1 cellular context compared by ENCODE assay signal in the genomic region with DNA sequence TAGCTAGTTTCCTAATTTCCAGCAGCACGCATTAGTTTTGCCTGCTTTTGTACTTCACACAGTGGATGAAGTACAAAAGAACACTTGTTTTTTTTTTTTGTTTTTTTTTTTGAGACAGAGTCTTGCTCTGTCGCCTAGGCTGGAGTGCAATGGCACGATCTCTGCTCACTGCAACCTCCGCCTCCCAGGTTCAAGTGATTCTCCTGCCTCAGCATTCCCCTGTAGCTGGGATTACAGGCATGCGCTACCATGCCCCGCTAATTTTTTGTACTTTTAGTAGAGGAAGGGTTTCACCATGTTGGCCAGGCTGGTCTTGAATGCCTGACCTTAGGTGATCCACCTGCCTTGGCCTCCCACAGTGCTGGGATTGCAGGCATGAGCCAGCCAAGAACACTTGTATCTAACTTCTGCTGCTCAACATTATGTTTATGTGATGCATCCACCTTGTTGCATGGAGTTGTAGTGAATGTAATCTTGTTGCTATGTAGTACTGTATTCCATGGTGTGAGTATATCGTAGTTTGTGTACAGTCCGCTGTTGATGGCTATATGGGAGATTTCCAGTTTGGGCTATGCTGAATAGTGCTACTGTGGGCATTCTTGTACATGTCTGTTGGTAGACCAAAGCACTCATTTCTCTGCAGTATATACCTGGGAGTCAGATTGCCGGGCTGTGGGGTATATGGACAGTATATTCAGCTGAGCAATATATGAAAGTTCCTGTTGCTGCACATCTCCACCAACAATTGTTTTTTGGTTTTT.
TF ChIP-seq lines count a peak whose summit lies in the region.

No MANE protein-coding gene starts in this region.

TF ChIP-seq in HepG2, 621 proteins besides CTCF, POLR2A, EP300 and RAD21 (continues in another document):
- TF ChIP-seq KLF11 (CRISPR knock-in tag; IDR thresholded peaks at IDR 0.05), result no peak
- TF ChIP-seq THAP11 (CRISPR knock-in tag; IDR thresholded peaks at IDR 0.05), result 0 out of 2 replicates have a peak, but pooled peaks have one; percentile 11
- TF ChIP-seq SP4 (CRISPR knock-in tag; IDR thresholded peaks at IDR 0.05), result no peak
- no peak for TF ChIP-seq TGIF2 (CRISPR knock-in tag; IDR thresholded peaks at IDR 0.05)
- no peak for TF ChIP-seq KLF16 (CRISPR knock-in tag; IDR thresholded peaks at IDR 0.05)
- no peak for TF ChIP-seq ZNF891 (CRISPR knock-in tag; IDR thresholded peaks at IDR 0.05)
- TF ChIP-seq SRSF4 (IDR thresholded peaks at IDR 0.05; ENCODE audit: low read depth, low read length, poor library complexity, severe bottlenecking), result no peak
- no peak for TF ChIP-seq ZC3H13 (CRISPR knock-in tag; IDR thresholded peaks at IDR 0.05)
- TF ChIP-seq SOX13 (IDR thresholded peaks at IDR 0.05), result no peak
- peak in 1 of 2 experiments; percentile 47; a peak in 1 of 4 replicates for TF ChIP-seq SOX13 (CRISPR knock-in tag; conservative IDR thresholded peaks at IDR 0.05 in 1 of 2, IDR thresholded peaks at IDR 0.05 in 1 of 2)
- TF ChIP-seq, protein P1, sequence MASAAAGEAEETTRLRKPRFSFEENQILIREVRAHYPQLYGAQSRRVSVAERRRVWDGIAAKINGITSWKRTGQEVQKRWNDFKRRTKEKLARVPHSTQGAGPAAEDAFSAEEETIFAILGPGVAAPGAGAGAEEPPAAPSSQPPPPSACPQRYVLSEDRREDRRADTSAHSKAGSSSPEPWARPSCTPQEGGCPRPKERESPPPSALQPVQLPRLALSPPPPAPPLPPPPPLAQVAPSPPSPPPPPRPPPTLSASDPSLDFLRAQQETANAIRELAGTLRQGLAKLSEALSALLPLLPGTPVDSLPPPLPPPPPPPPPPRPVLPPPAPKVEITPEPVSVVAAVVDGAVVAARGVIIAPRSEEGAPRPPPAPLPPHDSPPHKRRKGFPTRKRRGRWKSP (CRISPR knock-in tag; IDR thresholded peaks at IDR 0.05), result no peak
- TF ChIP-seq, protein P2, sequence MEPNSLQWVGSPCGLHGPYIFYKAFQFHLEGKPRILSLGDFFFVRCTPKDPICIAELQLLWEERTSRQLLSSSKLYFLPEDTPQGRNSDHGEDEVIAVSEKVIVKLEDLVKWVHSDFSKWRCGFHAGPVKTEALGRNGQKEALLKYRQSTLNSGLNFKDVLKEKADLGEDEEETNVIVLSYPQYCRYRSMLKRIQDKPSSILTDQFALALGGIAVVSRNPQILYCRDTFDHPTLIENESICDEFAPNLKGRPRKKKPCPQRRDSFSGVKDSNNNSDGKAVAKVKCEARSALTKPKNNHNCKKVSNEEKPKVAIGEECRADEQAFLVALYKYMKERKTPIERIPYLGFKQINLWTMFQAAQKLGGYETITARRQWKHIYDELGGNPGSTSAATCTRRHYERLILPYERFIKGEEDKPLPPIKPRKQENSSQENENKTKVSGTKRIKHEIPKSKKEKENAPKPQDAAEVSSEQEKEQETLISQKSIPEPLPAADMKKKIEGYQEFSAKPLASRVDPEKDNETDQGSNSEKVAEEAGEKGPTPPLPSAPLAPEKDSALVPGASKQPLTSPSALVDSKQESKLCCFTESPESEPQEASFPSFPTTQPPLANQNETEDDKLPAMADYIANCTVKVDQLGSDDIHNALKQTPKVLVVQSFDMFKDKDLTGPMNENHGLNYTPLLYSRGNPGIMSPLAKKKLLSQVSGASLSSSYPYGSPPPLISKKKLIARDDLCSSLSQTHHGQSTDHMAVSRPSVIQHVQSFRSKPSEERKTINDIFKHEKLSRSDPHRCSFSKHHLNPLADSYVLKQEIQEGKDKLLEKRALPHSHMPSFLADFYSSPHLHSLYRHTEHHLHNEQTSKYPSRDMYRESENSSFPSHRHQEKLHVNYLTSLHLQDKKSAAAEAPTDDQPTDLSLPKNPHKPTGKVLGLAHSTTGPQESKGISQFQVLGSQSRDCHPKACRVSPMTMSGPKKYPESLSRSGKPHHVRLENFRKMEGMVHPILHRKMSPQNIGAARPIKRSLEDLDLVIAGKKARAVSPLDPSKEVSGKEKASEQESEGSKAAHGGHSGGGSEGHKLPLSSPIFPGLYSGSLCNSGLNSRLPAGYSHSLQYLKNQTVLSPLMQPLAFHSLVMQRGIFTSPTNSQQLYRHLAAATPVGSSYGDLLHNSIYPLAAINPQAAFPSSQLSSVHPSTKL (CRISPR knock-in tag; IDR thresholded peaks at IDR 0.05), result peak; percentile 36; the same call in 1 of the 2 replicates
- TF ChIP-seq, protein P3, sequence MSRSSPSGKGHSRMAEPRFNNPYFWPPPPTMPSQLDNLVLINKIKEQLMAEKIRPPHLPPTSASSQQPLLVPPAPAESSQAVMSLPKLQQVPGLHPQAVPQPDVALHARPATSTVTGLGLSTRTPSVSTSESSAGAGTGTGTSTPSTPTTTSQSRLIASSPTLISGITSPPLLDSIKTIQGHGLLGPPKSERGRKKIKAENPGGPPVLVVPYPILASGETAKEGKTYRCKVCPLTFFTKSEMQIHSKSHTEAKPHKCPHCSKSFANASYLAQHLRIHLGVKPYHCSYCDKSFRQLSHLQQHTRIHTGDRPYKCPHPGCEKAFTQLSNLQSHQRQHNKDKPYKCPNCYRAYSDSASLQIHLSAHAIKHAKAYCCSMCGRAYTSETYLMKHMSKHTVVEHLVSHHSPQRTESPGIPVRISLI (CRISPR knock-in tag; IDR thresholded peaks at IDR 0.05; ENCODE audit: borderline replicate concordance), result peak; percentile 81
- TF ChIP-seq ZNF605 (CRISPR knock-in tag; IDR thresholded peaks at IDR 0.05), result no peak
- TF ChIP-seq ZNF75D (CRISPR knock-in tag; IDR thresholded peaks at IDR 0.05; ENCODE audit: borderline replicate concordance), result no peak
- no peak for TF ChIP-seq ZFP36 (IDR thresholded peaks at IDR 0.05; ENCODE audit: borderline replicate concordance, low read depth, low read length, partially characterized antibody)
- TF ChIP-seq TMF1 (CRISPR knock-in tag; IDR thresholded peaks at IDR 0.05; ENCODE audit: low read depth), result no peak
- TF ChIP-seq SALL2 (CRISPR knock-in tag; IDR thresholded peaks at IDR 0.05), result no peak
- no peak for TF ChIP-seq TAF1 (CRISPR knock-in tag; IDR thresholded peaks at IDR 0.05)
- TF ChIP-seq NFYB (CRISPR knock-in tag; IDR thresholded peaks at IDR 0.05), result no peak
- TF ChIP-seq ZBTB38 (CRISPR knock-in tag; IDR thresholded peaks at IDR 0.05), result peak; percentile 73
- TF ChIP-seq, protein P4, sequence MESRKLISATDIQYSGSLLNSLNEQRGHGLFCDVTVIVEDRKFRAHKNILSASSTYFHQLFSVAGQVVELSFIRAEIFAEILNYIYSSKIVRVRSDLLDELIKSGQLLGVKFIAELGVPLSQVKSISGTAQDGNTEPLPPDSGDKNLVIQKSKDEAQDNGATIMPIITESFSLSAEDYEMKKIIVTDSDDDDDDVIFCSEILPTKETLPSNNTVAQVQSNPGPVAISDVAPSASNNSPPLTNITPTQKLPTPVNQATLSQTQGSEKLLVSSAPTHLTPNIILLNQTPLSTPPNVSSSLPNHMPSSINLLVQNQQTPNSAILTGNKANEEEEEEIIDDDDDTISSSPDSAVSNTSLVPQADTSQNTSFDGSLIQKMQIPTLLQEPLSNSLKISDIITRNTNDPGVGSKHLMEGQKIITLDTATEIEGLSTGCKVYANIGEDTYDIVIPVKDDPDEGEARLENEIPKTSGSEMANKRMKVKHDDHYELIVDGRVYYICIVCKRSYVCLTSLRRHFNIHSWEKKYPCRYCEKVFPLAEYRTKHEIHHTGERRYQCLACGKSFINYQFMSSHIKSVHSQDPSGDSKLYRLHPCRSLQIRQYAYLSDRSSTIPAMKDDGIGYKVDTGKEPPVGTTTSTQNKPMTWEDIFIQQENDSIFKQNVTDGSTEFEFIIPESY (CRISPR knock-in tag; IDR thresholded peaks at IDR 0.05), result peak; percentile 66
- TF ChIP-seq ZKSCAN5 (CRISPR knock-in tag; IDR thresholded peaks at IDR 0.05), result no peak
- TF ChIP-seq ZNF121 (CRISPR knock-in tag; IDR thresholded peaks at IDR 0.05), result peak; percentile 12; the same call in 1 of the 2 replicates
- TF ChIP-seq, protein P5, sequence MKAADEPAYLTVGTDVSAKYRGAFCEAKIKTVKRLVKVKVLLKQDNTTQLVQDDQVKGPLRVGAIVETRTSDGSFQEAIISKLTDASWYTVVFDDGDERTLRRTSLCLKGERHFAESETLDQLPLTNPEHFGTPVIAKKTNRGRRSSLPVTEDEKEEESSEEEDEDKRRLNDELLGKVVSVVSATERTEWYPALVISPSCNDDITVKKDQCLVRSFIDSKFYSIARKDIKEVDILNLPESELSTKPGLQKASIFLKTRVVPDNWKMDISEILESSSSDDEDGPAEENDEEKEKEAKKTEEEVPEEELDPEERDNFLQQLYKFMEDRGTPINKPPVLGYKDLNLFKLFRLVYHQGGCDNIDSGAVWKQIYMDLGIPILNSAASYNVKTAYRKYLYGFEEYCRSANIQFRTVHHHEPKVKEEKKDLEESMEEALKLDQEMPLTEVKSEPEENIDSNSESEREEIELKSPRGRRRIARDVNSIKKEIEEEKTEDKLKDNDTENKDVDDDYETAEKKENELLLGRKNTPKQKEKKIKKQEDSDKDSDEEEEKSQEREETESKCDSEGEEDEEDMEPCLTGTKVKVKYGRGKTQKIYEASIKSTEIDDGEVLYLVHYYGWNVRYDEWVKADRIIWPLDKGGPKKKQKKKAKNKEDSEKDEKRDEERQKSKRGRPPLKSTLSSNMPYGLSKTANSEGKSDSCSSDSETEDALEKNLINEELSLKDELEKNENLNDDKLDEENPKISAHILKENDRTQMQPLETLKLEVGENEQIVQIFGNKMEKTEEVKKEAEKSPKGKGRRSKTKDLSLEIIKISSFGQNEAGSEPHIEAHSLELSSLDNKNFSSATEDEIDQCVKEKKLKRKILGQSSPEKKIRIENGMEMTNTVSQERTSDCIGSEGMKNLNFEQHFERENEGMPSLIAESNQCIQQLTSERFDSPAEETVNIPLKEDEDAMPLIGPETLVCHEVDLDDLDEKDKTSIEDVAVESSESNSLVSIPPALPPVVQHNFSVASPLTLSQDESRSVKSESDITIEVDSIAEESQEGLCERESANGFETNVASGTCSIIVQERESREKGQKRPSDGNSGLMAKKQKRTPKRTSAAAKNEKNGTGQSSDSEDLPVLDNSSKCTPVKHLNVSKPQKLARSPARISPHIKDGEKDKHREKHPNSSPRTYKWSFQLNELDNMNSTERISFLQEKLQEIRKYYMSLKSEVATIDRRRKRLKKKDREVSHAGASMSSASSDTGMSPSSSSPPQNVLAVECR (CRISPR knock-in tag; IDR thresholded peaks at IDR 0.05; ENCODE audit: borderline replicate concordance), result 0 out of 2 replicates have a peak, but pooled peaks have one; percentile 17
- no peak for TF ChIP-seq HNRNPLL (IDR thresholded peaks at IDR 0.05; ENCODE audit: low read depth, low read length, poor library complexity, severe bottlenecking)
- TF ChIP-seq SOX6 (IDR thresholded peaks at IDR 0.05), result no peak
- peak; percentile 38; the same call in 1 of the 2 replicates for TF ChIP-seq SOX6 (CRISPR knock-in tag; IDR thresholded peaks at IDR 0.05)
- TF ChIP-seq PHF5A (CRISPR knock-in tag; IDR thresholded peaks at IDR 0.05; ENCODE audit: low read depth, unreplicated experiment), result no peak
- TF ChIP-seq ZNF792 (CRISPR knock-in tag; IDR thresholded peaks at IDR 0.05), result no peak
- TF ChIP-seq SOX5 (CRISPR knock-in tag; IDR thresholded peaks at IDR 0.05; ENCODE audit: borderline replicate concordance), result peak; percentile 58; the same call in 1 of the 2 replicates
- TF ChIP-seq, protein P6, sequence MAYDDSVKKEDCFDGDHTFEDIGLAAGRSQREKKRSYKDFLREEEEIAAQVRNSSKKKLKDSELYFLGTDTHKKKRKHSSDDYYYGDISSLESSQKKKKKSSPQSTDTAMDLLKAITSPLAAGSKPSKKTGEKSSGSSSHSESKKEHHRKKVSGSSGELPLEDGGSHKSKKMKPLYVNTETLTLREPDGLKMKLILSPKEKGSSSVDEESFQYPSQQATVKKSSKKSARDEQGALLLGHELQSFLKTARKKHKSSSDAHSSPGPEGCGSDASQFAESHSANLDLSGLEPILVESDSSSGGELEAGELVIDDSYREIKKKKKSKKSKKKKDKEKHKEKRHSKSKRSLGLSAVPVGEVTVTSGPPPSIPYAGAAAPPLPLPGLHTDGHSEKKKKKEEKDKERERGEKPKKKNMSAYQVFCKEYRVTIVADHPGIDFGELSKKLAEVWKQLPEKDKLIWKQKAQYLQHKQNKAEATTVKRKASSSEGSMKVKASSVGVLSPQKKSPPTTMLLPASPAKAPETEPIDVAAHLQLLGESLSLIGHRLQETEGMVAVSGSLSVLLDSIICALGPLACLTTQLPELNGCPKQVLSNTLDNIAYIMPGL (CRISPR knock-in tag; IDR thresholded peaks at IDR 0.05; ENCODE audit: borderline replicate concordance in 1 of 2, low read depth in 1 of 2), result no peak
- TF ChIP-seq, protein P7, sequence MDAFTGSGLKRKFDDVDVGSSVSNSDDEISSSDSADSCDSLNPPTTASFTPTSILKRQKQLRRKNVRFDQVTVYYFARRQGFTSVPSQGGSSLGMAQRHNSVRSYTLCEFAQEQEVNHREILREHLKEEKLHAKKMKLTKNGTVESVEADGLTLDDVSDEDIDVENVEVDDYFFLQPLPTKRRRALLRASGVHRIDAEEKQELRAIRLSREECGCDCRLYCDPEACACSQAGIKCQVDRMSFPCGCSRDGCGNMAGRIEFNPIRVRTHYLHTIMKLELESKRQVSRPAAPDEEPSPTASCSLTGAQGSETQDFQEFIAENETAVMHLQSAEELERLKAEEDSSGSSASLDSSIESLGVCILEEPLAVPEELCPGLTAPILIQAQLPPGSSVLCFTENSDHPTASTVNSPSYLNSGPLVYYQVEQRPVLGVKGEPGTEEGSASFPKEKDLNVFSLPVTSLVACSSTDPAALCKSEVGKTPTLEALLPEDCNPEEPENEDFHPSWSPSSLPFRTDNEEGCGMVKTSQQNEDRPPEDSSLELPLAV (CRISPR knock-in tag; conservative IDR thresholded peaks at IDR 0.05; ENCODE audit: low read depth), result no peak
- TF ChIP-seq, protein P8, sequence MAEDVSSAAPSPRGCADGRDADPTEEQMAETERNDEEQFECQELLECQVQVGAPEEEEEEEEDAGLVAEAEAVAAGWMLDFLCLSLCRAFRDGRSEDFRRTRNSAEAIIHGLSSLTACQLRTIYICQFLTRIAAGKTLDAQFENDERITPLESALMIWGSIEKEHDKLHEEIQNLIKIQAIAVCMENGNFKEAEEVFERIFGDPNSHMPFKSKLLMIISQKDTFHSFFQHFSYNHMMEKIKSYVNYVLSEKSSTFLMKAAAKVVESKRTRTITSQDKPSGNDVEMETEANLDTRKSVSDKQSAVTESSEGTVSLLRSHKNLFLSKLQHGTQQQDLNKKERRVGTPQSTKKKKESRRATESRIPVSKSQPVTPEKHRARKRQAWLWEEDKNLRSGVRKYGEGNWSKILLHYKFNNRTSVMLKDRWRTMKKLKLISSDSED (CRISPR knock-in tag; IDR thresholded peaks at IDR 0.05), result no peak
- TF ChIP-seq ZNF782 (CRISPR knock-in tag; IDR thresholded peaks at IDR 0.05; ENCODE audit: borderline replicate concordance), result no peak
- TF ChIP-seq, protein P9, sequence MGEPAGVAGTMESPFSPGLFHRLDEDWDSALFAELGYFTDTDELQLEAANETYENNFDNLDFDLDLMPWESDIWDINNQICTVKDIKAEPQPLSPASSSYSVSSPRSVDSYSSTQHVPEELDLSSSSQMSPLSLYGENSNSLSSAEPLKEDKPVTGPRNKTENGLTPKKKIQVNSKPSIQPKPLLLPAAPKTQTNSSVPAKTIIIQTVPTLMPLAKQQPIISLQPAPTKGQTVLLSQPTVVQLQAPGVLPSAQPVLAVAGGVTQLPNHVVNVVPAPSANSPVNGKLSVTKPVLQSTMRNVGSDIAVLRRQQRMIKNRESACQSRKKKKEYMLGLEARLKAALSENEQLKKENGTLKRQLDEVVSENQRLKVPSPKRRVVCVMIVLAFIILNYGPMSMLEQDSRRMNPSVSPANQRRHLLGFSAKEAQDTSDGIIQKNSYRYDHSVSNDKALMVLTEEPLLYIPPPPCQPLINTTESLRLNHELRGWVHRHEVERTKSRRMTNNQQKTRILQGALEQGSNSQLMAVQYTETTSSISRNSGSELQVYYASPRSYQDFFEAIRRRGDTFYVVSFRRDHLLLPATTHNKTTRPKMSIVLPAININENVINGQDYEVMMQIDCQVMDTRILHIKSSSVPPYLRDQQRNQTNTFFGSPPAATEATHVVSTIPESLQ (CRISPR knock-in tag; conservative IDR thresholded peaks at IDR 0.05), result no peak
- TF ChIP-seq PTBP1 (IDR thresholded peaks at IDR 0.05; ENCODE audit: low read depth, low read length, poor library complexity, severe bottlenecking), result no peak
- TF ChIP-seq ZZZ3 (CRISPR knock-in tag; IDR thresholded peaks at IDR 0.05; ENCODE audit: borderline replicate concordance), result no peak
- TF ChIP-seq ZNF354B (CRISPR knock-in tag; IDR thresholded peaks at IDR 0.05), result no peak
